Comparison of ENCODE assay signal across 8 cellular contexts in genomic region chr5:160105686-160106085, GRCh38. TPM values are rescaled to one million over a fixed set of nuclear protein-coding genes. Genes with fewer than 3 reads are reported as not detected.
DNase-seq lines count a peak whose midpoint lies in the region; ATAC-seq and TF ChIP-seq lines count a peak whose summit lies in the region.

No MANE protein-coding gene starts in this region.

- H3K9me3 ChIP-seq in mucosa of descending colon (no peaks in the 10 kb centered on the region), tibial artery (no peaks in the 10 kb centered on the region)

- peak; percentile 85 for ATAC-seq in GM18858 (IDR thresholded peaks at IDR 0.05; ENCODE audit: unreplicated experiment)
- ATAC-seq in HG02588 (IDR thresholded peaks at IDR 0.05; ENCODE audit: unreplicated experiment): peak; percentile 73
- ATAC-seq in mucosa of descending colon: peak; percentile 89

- H3K4me3 ChIP-seq in mucosa of descending colon (no peak overlapping the region), tibial artery (no peak overlapping the region)

- no peaks in the 10 kb centered on the region for H3K36me3 ChIP-seq in mucosa of descending colon (ENCODE audit: low read depth)
- peaks cover 0 to 15% (median 11%) of the 10 kb centered on the region in 3 donors for H3K36me3 ChIP-seq in tibial artery

- H3K27ac ChIP-seq in tibial artery: no peak overlapping the region

- no peak for TF ChIP-seq CTCF in mucosa of descending colon (IDR thresholded peaks at IDR 0.05)
- TF ChIP-seq CTCF in tibial artery (IDR thresholded peaks at IDR 0.05): no peak

- DNase-seq in NOMO-1 treated with DMSO at 0.1 percent for 48 hours (lab: John Stamatoyannopoulos, UW; ENCODE audit: unreplicated experiment) (peak; percentile 87), mucosa of descending colon (no peak), germinal center (ENCODE audit: low spot score) (no peak), NCI-H510A (lab: John Stamatoyannopoulos, UW) (no peak), tibial artery (no peak)
- DNase-seq in stimulated activated CD4-positive, alpha-beta T cell treated with anti-CD3 and anti-CD28 coated beads, Interleukin-4, amount 100 ng/mL, for 24 hours: no peak

- no peaks in the 10 kb centered on the region for H3K27me3 ChIP-seq in tibial artery

- peaks cover 24% of the 10 kb centered on the region for H3K4me1 ChIP-seq in mucosa of descending colon (ENCODE audit: low read depth)
- H3K4me1 ChIP-seq in tibial artery: peaks cover 0 to 22% (median 6%) of the 10 kb centered on the region in 4 donors

- intact Hi-C loops in mucosa of descending colon (cut with DNase I, micrococcal nuclease): no loop called here
- intact Hi-C loops in tibial artery (cut with DNase I; ENCODE audit: low total_unique reads): no loop called here

RNA-seq across cellular contexts. Expression of gene PWWP2A, which starts 13.6 kb away (rescaled TPM):
- total RNA-seq in mucosa of descending colon: 10 to 100 TPM; 37.6 to 52.8 (median 41.3) TPM
